In the genomic region with DNA sequence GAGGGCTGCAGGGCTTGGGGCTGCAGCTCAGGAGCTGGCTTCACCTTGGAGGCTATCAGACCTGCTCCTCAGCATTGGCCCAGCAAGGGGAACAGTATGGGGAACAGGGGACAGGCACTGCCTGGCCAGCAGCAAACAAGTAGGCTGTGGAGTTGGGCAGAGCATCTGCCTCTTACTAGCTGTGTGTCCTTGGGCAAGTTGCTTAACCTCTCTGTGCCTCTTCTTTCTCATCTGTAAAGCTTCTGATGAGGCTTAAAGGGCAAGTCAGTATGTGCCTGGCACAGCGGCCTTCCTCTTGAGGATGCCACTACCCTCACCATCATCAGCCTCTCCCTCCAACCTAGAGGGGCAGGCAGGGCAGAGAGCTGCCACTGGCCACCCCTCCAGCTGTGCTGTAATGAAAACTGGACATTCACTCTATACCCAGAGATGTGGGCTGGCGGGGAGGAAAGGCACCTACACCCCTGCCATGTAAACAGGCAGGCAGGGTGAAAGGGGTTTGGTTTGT, we compare ENCODE assay signal across 9 cellular contexts. TPM values are rescaled to one million over a fixed set of nuclear protein-coding genes. Genes with fewer than 3 reads are reported as not detected.
DNase-seq lines count a peak whose midpoint lies in the region; ATAC-seq, FAIRE-seq and TF ChIP-seq lines count a peak whose summit lies in the region.
"Had no signal": no experiment of that assay in that cellular context is flagged by ENCODE, and none has a peak within 500 bp of the region (broad histone marks: within the 10 kb centered on the region; RNA-seq: fewer than 3 reads in every experiment).

No MANE protein-coding gene starts in this region.

- H3K9me3 Mint-ChIP-seq in memory B cell = no peaks in the 10 kb centered on the region

- no peak for DNase-seq in left ventricle myocardium inferior
- no peak for DNase-seq in left ventricle myocardium superior
- no peak for DNase-seq in GM12878 (ENCODE audit: low read depth, low spot score)
- DNase-seq in memory B cell (ENCODE audit: low spot score in 2 of 2) = no peak
- no peak for DNase-seq in head of caudate nucleus
- DNase-seq in OCI-M2 (lab: John Stamatoyannopoulos, UW; ENCODE audit: unreplicated experiment) = no peak
- no peak for DNase-seq in mesenteric fat pad (ENCODE audit: low spot score)

- no peak for ATAC-seq in left ventricle myocardium superior
- ATAC-seq in GM12878 = no peak
- ATAC-seq in memory B cell (ENCODE audit: low read depth) = no peak
- ATAC-seq in HG02610 (IDR thresholded peaks at IDR 0.05; ENCODE audit: unreplicated experiment) = no peak

- intact Hi-C loops in left ventricle myocardium inferior (cut with micrococcal nuclease) = loop anchor here (10.0 kb wide), 1 partner anchor 708 kb away; no protein-coding TSS in a partner anchor
- intact Hi-C loops in left ventricle myocardium superior (cut with micrococcal nuclease) = no loop called here
- intact Hi-C loops in GM12878 (cut with micrococcal nuclease; ENCODE audit: unreplicated experiment) = loop anchor here (2.0 kb wide), 1 partner anchor 38 kb away; no protein-coding TSS in a partner anchor
- intact Hi-C loops in head of caudate nucleus (cut with DNase I) = loop anchor here (5.0 to 10.0 kb wide), 2 partner anchors 466 to 588 kb away; partner anchors contain the start of genes C11orf21 and TSPAN32

- TF ChIP-seq POLR2A in GM12878 (IDR thresholded peaks at IDR 0.05; ENCODE audit: low read depth, low read length) = no peak

- peak overlapping the region; percentile 75 for H2AFZ ChIP-seq in GM12878 (ENCODE audit: control insufficient read depth, low read depth, low read length)

- H3K4me1 ChIP-seq in left ventricle myocardium inferior (peaks cover 32% of the 10 kb centered on the region), GM12878 (ENCODE audit: control insufficient read depth, insufficient read depth, low read length) (peaks cover 4% of the 10 kb centered on the region)

- H3K9me3 ChIP-seq in left ventricle myocardium inferior (replicated peaks) (no peaks in the 10 kb centered on the region), GM12878 (replicated peaks; ENCODE audit: control insufficient read depth, insufficient read depth, low read length) (no peaks in the 10 kb centered on the region)

- no peaks in the 10 kb centered on the region for H3K36me3 ChIP-seq in left ventricle myocardium inferior
- H3K36me3 ChIP-seq in GM12878 (ENCODE audit: control insufficient read depth in 2 of 2, insufficient read depth in 2 of 2, low read length in 1 of 2) = no peaks in the 10 kb centered on the region

- no peaks in the 10 kb centered on the region for H3K79me2 ChIP-seq in GM12878 (ENCODE audit: control insufficient read depth, insufficient read depth, low read length)

- in situ Hi-C loops in GM12878 (cut with MboI) = no loop called here

- H3K27me3 Mint-ChIP-seq in memory B cell = no peaks in the 10 kb centered on the region

- H3K4me3 Mint-ChIP-seq in memory B cell = peak overlapping the region; percentile 76

- H3K27ac ChIP-seq in left ventricle myocardium inferior (replicated peaks) = peak overlapping the region; percentile 72
- no peak overlapping the region for H3K27ac ChIP-seq in GM12878 (ENCODE audit: control insufficient read depth, insufficient read depth)

- POLR2A ChIA-PET in GM12878 (lab: Charles Lee) = interaction anchor here (1.3 kb wide), 1 partner anchor 9 kb away, joined by 6 read pairs; a partner anchor contains a TSS

- RAD21 ChIA-PET in GM12878 (lab: Charles Lee; ENCODE audit: unreplicated experiment) = interaction anchor here (1.2 to 8.3 kb wide), 4 partner anchors 9 to 359 kb away, joined by 8 to 151 read pairs (median 12); partner anchors contain the start of gene PHLDA2

- H4K20me1 ChIP-seq in GM12878 (ENCODE audit: control insufficient read depth, insufficient read depth) = no peaks in the 10 kb centered on the region

- peak overlapping the region; percentile 90 for H3K4me2 ChIP-seq in GM12878 (ENCODE audit: control insufficient read depth, insufficient read depth)

- H3K36me3 Mint-ChIP-seq in memory B cell = no peaks in the 10 kb centered on the region

- no peak for FAIRE-seq in GM12878 (lab: Jason Lieb, UNC)
- FAIRE-seq: bronchial epithelial cell had no signal

- BruUV-seq in GM12878 (replicated peaks; lab: Mats Ljungman, UMichigan) = no TSS peak

- peak overlapping the region; percentile 67 for H3K4me3 ChIP-seq in left ventricle myocardium inferior
- peak overlapping the region; percentile 58; the same call in 1 of the 2 replicates for H3K4me3 ChIP-seq in GM12878

- CTCF ChIA-PET in GM12878 (lab: Yijun Ruan, JAX) = interaction anchor here (0.7 to 10.2 kb wide), 15 partner anchors 10 to 588 kb away, joined by 3 to 233 read pairs (median 4); partner anchors contain the start of gene PHLDA2

- H3K9ac ChIP-seq in GM12878 (ENCODE audit: control insufficient read depth, insufficient read depth, low read length) = peak overlapping the region; percentile 52

- no peaks in the 10 kb centered on the region for H3K27me3 ChIP-seq in left ventricle myocardium inferior (ENCODE audit: low read depth)
- H3K27me3 ChIP-seq in GM12878 (replicated peaks in 1 of 2; ENCODE audit: control insufficient read depth in 2 of 2, insufficient read depth in 2 of 2, low read length in 1 of 2) = no peaks in the 10 kb centered on the region

- SMC1A ChIA-PET in GM12878 (lab: Charles Lee; ENCODE audit: uncharacterized antibody, unreplicated experiment) = interaction anchor here (0.9 to 6.9 kb wide), 7 partner anchors 10 to 360 kb away, joined by 3 to 108 read pairs (median 6); partner anchors contain the start of gene PHLDA2

- 84% methylated on average over 2 of the region's 2 CpGs for WGBS in GM12878 (ENCODE audit: insufficient coverage, insufficient replicate concordance, low lambda C conversion rate, missing lambda C conversion rate)

- H3K27ac Mint-ChIP-seq in memory B cell = no peak overlapping the region

- TF ChIP-seq CTCF in left ventricle myocardium inferior (IDR thresholded peaks at IDR 0.05; ENCODE audit: borderline replicate concordance) = no peak
- TF ChIP-seq CTCF in GM12878 (IDR thresholded peaks at IDR 0.05 in 2 of 3, conservative IDR thresholded peaks at IDR 0.05 in 1 of 3; ENCODE audit: control insufficient read depth in 2 of 3, extremely low read depth in 1 of 3, insufficient read depth in 1 of 3, low read depth in 3 of 3, low read length in 3 of 3) = 0 out of 6 replicates have a peak, but pooled peaks of 1 of the 3 experiments have one; percentile 25

- no peak for TF ChIP-seq EP300 in GM12878 (IDR thresholded peaks at IDR 0.05; ENCODE audit: borderline replicate concordance in 1 of 2, control insufficient read depth in 1 of 2, low read depth in 2 of 2, low read length in 2 of 2)

- no peak for TF ChIP-seq RAD21 in GM12878 (IDR thresholded peaks at IDR 0.05; ENCODE audit: insufficient read depth, low read depth, low read length)

- peaks cover 7% of the 10 kb centered on the region for H3K4me1 Mint-ChIP-seq in memory B cell

TF ChIP-seq in GM12878, 131 proteins besides CTCF, POLR2A, EP300 and RAD21:
- TF ChIP-seq CHD1 (IDR thresholded peaks at IDR 0.05; ENCODE audit: low read depth, low read length) (no peak), NR2C2 (IDR thresholded peaks at IDR 0.05; ENCODE audit: borderline replicate concordance, control insufficient read depth, insufficient read length, low read depth) (no peak), SMARCA5 (IDR thresholded peaks at IDR 0.05) (peak; percentile 91), TCF7 (IDR thresholded peaks at IDR 0.05; ENCODE audit: borderline replicate concordance) (no peak), ASH2L (IDR thresholded peaks at IDR 0.05; ENCODE audit: borderline replicate concordance, low read depth) (no peak)

RNA-seq across cellular contexts. Expression of gene CDKN1C, which starts 7.5 kb away (rescaled TPM):
- total RNA-seq in left ventricle myocardium inferior = 33.0 TPM
- total RNA-seq in left ventricle myocardium superior = 42.0 TPM
- total RNA-seq in GM12878 (2013; cell fraction: nucleolus; rRNA removed) = 0.59 TPM in 1 of 2 replicates, not detected in the other
- not detected in 2 replicates for total RNA-seq in GM12878 (2014; rRNA removed)
- total RNA-seq in GM12878 (2014; rRNA removed; fragmentation: Illumina TruSeq; extraction: Trizol) = not detected in 2 replicates
- total RNA-seq in GM12878 (2021) = 0.19 and 0.21 TPM in 2 replicates
- not detected for polyA plus RNA-seq in GM12878 (2011; ENCODE audit: low read depth)
- 0.05 TPM in 1 of 2 replicates, not detected in the other for polyA plus RNA-seq in GM12878 (2011; rRNA removed)
- 0.08 and 0.09 TPM in 2 replicates for polyA plus RNA-seq in GM12878 (2011; cell fraction: cytosol; rRNA removed)
- 0.09 and 0.19 TPM in 2 replicates for polyA plus RNA-seq in GM12878 (2011; cell fraction: nucleus; rRNA removed)
- polyA plus RNA-seq in GM12878 (2012) = 0.35 and 0.37 TPM in 2 replicates
- not detected in 2 replicates for polyA plus RNA-seq in GM12878 (2014; fragmentation: Illumina TruSeq; extraction: Trizol)
- not detected for polyA plus RNA-seq in GM12878 (2014; fragmentation: Nextera tagmentation; extraction: Ambion mirVana)
- polyA plus RNA-seq in GM12878 (2014; rRNA removed) = not detected in 2 replicates
- under 1 TPM in 1 of 2 experiments, not detected in 1; 0.14 TPM for polyA plus RNA-seq in GM12878 (2016; fragmentation: Nextera tagmentation; extraction: Ambion mirVana)
- polyA minus RNA-seq in GM12878 (2011; rRNA and poly(A)+ RNA removed) = not detected in 2 replicates
- polyA minus RNA-seq in GM12878 (2011; cell fraction: cytosol; rRNA and poly(A)+ RNA removed) = 1.5 TPM in 1 of 2 replicates, not detected in the other
- 0.29 and 0.48 TPM in 2 replicates for polyA minus RNA-seq in GM12878 (2011; cell fraction: nucleus; rRNA and poly(A)+ RNA removed)
- 252 TPM for total RNA-seq in mesenteric fat pad

RNA-seq across cellular contexts. Expression of gene PHLDA2, which starts 36.1 kb away (rescaled TPM):
- total RNA-seq in left ventricle myocardium inferior (not detected), left ventricle myocardium superior (0.99 TPM), GM12878 (2014; rRNA removed) (not detected in 2 replicates), GM12878 (2014; rRNA removed; fragmentation: Illumina TruSeq; extraction: Trizol) (not detected in 2 replicates), GM12878 (2021) (0.27 and 0.49 TPM in 2 replicates), mesenteric fat pad (6.8 TPM)
- 0.59 TPM in 1 of 2 replicates, not detected in the other for total RNA-seq in GM12878 (2013; cell fraction: nucleolus; rRNA removed)
- not detected for polyA plus RNA-seq in GM12878 (2011; ENCODE audit: low read depth)
- polyA plus RNA-seq in GM12878 (2011; rRNA removed) (0.15 TPM in 1 of 2 replicates, not detected in the other), GM12878 (2014; fragmentation: Illumina TruSeq; extraction: Trizol) (not detected in 2 replicates), GM12878 (2014; fragmentation: Nextera tagmentation; extraction: Ambion mirVana) (not detected), GM12878 (2014; rRNA removed) (not detected in 2 replicates), GM12878 (2016; fragmentation: Nextera tagmentation; extraction: Ambion mirVana) (under 1 TPM in 1 of 2 experiments, not detected in 1; 0.16 TPM)
- polyA plus RNA-seq in GM12878 (2011; cell fraction: cytosol; rRNA removed) = 0.07 and 0.12 TPM in 2 replicates
- polyA plus RNA-seq in GM12878 (2011; cell fraction: nucleus; rRNA removed) = 0.27 and 0.34 TPM in 2 replicates
- polyA plus RNA-seq in GM12878 (2012) = 0.18 and 0.32 TPM in 2 replicates
- not detected in 2 replicates for polyA minus RNA-seq in GM12878 (2011; rRNA and poly(A)+ RNA removed)
- polyA minus RNA-seq in GM12878 (2011; cell fraction: cytosol; rRNA and poly(A)+ RNA removed) = not detected in 2 replicates
- polyA minus RNA-seq in GM12878 (2011; cell fraction: nucleus; rRNA and poly(A)+ RNA removed) = not detected in 2 replicates

Comparison
In these comparisons a context has a peak if more than half of its experiments do, and no peak if none do; other contexts are left out.
1. RNA of gene CDKN1C, which starts 7.5 kb away (total RNA-seq): 252 TPM in mesenteric fat pad (single experiment), 42.0 TPM in left ventricle myocardium superior (single experiment) and 33.0 TPM in left ventricle myocardium inferior (single experiment); 0.19 to 0.59 TPM in GM12878; every median in the first group is over 10 times any median in the second.